1 cellular context compared by ENCODE assay signal in the genomic region with DNA sequence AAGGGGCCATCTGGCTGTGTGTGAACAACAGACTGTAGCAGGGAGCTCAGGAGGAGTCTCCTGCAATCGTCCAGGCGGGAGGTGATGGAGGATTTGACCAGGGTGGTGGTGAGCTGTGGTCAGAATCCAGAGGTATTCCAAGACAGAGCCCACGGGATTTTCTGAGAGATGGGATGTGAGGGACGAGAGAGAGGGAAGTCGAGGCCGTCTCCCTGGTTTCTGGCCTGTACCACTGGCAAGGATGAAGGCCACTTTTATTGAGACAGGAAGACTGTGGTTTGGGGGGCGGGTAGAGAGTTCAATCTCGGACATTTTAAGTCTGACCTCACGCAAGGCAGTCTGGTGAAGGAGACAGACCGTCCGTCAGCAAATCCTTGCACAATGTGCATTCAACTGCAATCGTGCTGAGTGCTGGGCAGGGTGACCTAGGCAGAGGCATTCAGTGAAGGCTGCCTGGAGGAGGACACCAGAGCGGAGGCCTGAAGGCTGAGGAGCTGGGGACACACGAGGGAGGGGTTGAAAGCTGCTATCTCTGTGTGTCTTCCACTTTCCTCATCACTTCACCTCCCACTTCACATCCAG.
TF ChIP-seq lines count a peak whose summit lies in the region.

No MANE protein-coding gene starts in this region.

TF ChIP-seq in K562, 482 proteins besides CTCF, POLR2A, EP300 and RAD21:
- TF ChIP-seq ELF4 (CRISPR knock-in tag; IDR thresholded peaks at IDR 0.05) (no peak), SRSF9 (IDR thresholded peaks at IDR 0.05; ENCODE audit: borderline replicate concordance, low read depth, low read length) (no peak), MEF2A (IDR thresholded peaks at IDR 0.05; ENCODE audit: control insufficient read depth, low read depth, low read length) (no peak), ZFP36 (IDR thresholded peaks at IDR 0.05; ENCODE audit: low read depth, low read length, partially characterized antibody) (peak; percentile 92)
- TF ChIP-seq, protein P1, sequence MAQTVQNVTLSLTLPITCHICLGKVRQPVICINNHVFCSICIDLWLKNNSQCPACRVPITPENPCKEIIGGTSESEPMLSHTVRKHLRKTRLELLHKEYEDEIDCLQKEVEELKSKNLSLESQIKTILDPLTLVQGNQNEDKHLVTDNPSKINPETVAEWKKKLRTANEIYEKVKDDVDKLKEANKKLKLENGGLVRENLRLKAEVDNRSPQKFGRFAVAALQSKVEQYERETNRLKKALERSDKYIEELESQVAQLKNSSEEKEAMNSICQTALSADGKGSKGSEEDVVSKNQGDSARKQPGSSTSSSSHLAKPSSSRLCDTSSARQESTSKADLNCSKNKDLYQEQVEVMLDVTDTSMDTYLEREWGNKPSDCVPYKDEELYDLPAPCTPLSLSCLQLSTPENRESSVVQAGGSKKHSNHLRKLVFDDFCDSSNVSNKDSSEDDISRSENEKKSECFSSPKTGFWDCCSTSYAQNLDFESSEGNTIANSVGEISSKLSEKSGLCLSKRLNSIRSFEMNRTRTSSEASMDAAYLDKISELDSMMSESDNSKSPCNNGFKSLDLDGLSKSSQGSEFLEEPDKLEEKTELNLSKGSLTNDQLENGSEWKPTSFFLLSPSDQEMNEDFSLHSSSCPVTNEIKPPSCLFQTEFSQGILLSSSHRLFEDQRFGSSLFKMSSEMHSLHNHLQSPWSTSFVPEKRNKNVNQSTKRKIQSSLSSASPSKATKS (CRISPR knock-in tag; IDR thresholded peaks at IDR 0.05), result no peak
